In genomic region chr5:151038292-151038745, GRCh38 we compare ENCODE assay signal across 11 cellular contexts. TPM values are rescaled to one million over a fixed set of nuclear protein-coding genes. Genes with fewer than 3 reads are reported as not detected.
A peak's percentile ranks its signal among the peaks of the same experiment; 100 is the strongest.
DNase-seq lines count a peak whose midpoint lies in the region; ATAC-seq and TF ChIP-seq lines count a peak whose summit lies in the region.
"Had no signal": no experiment of that assay in that cellular context is flagged by ENCODE, and none has a peak within 500 bp of the region (broad histone marks: within the 10 kb centered on the region; RNA-seq: fewer than 3 reads in every experiment).

No MANE protein-coding gene starts in this region.

- CTCF ChIA-PET in PC-3 (lab: Charles Lee) = interaction anchor here (0.5 kb wide), 1 partner anchor 36 kb away, joined by 3 read pairs; no protein-coding TSS in a partner anchor

- H3K4me2 ChIP-seq in PC-3 (ENCODE audit: low read length) = no peak overlapping the region

- H3K27me3 ChIP-seq in PC-3 (ENCODE audit: low read length) = no peaks in the 10 kb centered on the region
- H3K27me3 ChIP-seq in breast epithelium = no peaks in the 10 kb centered on the region
- no peaks in the 10 kb centered on the region for H3K27me3 ChIP-seq in lung (ENCODE audit: control insufficient read depth, insufficient read depth)
- no peaks in the 10 kb centered on the region for H3K27me3 ChIP-seq in stomach

- intact Hi-C loops in PC-3 (cut with micrococcal nuclease) (no loop called here), breast epithelium (cut with DNase I; ENCODE audit: low total_unique reads) (no loop called here), stomach (cut with DNase I; ENCODE audit: low total_unique reads) (no loop called here)

- no peak for ATAC-seq in PC-3
- no peak for ATAC-seq in lung (ENCODE audit: insufficient read depth, low FRiP score)
- no peak for ATAC-seq in HG02870 (IDR thresholded peaks at IDR 0.05; ENCODE audit: unreplicated experiment)
- ATAC-seq: CD8-positive, alpha-beta T cell; effector memory CD8-positive, alpha-beta T cell; naive thymus-derived CD4-positive, alpha-beta T cell had no signal

- H2AFZ ChIP-seq in PC-3 (ENCODE audit: low read length) = no peak overlapping the region

- H3K9me2 ChIP-seq in PC-3 (replicated peaks; ENCODE audit: low read length) = no peaks in the 10 kb centered on the region

- WGBS in lung, 2 donors = 67 to 89% methylated on average over 10 of the region's 10 CpGs
- WGBS in stomach, 5 donors = 64 to 75% (median 71%) methylated on average over 10 of the region's 10 CpGs

- TF ChIP-seq EP300 in stomach (IDR thresholded peaks at IDR 0.05) = no peak

- BruUV-seq in PC-3 (replicated peaks; lab: Mats Ljungman, UMichigan) = no TSS peak

- no peak for DNase-seq in PC-3
- no peak for DNase-seq in breast epithelium (ENCODE audit: low spot score in 2 of 2)
- DNase-seq in lung (ENCODE audit: low spot score) = no peak
- no peak for DNase-seq in stomach
- DNase-seq in SKM-1 (lab: John Stamatoyannopoulos, UW; ENCODE audit: unreplicated experiment) = no peak
- DNase-seq in COLO668 (lab: John Stamatoyannopoulos, UW; ENCODE audit: unreplicated experiment) = no peak
- DNase-seq: activated B cell treated with CpG ODN at 0.5 μM for 24 hours; CD8-positive, alpha-beta T cell; effector memory CD8-positive, alpha-beta T cell; naive thymus-derived CD4-positive, alpha-beta T cell had no signal

- peak overlapping the region; percentile 19 for H3K27ac ChIP-seq in PC-3 (ENCODE audit: low read length)
- H3K27ac ChIP-seq in breast epithelium = peak overlapping the region; percentile 72 to 83
- H3K27ac ChIP-seq in lung (ENCODE audit: low read depth in 1 of 2, low read length in 1 of 2) = peak overlapping the region; percentile 82 to 92
- peak overlapping the region; percentile 34 to 76 (median 73) for H3K27ac ChIP-seq in stomach

- no peaks in the 10 kb centered on the region for H4K20me1 ChIP-seq in PC-3 (ENCODE audit: low read length)

- peaks cover 64% of the 10 kb centered on the region for H3K36me3 ChIP-seq in PC-3 (ENCODE audit: low read depth, low read length)
- H3K36me3 ChIP-seq in breast epithelium = peaks cover 8% of the 10 kb centered on the region
- peaks cover 7 to 67% of the 10 kb centered on the region in 2 donors for H3K36me3 ChIP-seq in lung (ENCODE audit: control insufficient read depth in 2 of 2, insufficient read depth in 2 of 2, low read length in 2 of 2)
- H3K36me3 ChIP-seq in stomach = peaks cover 71 to 100% (median 99%) of the 10 kb centered on the region in 4 donors

- no peak overlapping the region for H3K9ac ChIP-seq in PC-3 (ENCODE audit: low read length)

- TF ChIP-seq POLR2A in breast epithelium (IDR thresholded peaks at IDR 0.05) (no peak), stomach (IDR thresholded peaks at IDR 0.05) (no peak)

- no peaks in the 10 kb centered on the region for H3F3A ChIP-seq in PC-3 (ENCODE audit: low read length, unreplicated experiment)

- no peak for TF ChIP-seq CTCF in PC-3 (conservative IDR thresholded peaks at IDR 0.05; ENCODE audit: low read depth, low read length)
- TF ChIP-seq CTCF in breast epithelium (IDR thresholded peaks at IDR 0.05) = no peak
- TF ChIP-seq CTCF in lung (IDR thresholded peaks at IDR 0.05; ENCODE audit: control extremely low read depth, extremely low read depth) = no peak
- TF ChIP-seq CTCF in stomach (IDR thresholded peaks at IDR 0.05) = no peak

- POLR2A ChIA-PET in PC-3 (lab: Charles Lee; ENCODE audit: unreplicated experiment) = no interaction called here

- H3K4me1 ChIP-seq in PC-3 (ENCODE audit: insufficient read depth, low read length) (peaks cover 50% of the 10 kb centered on the region), breast epithelium (no peaks in the 10 kb centered on the region), lung (ENCODE audit: control insufficient read depth in 2 of 2, insufficient read depth in 2 of 2, low read length in 2 of 2) (peaks cover 0 to 23% of the 10 kb centered on the region in 2 donors), stomach (peaks cover 13 to 39% (median 16%) of the 10 kb centered on the region in 4 donors)

- no peak overlapping the region for H3K4me3 ChIP-seq in PC-3 (ENCODE audit: low read length)
- H3K4me3 ChIP-seq in breast epithelium = no peak overlapping the region
- no peak overlapping the region for H3K4me3 ChIP-seq in lung
- no peak overlapping the region for H3K4me3 ChIP-seq in stomach

- no peaks in the 10 kb centered on the region for H3K79me2 ChIP-seq in PC-3 (ENCODE audit: low read length)

- H3K9me3 ChIP-seq in PC-3 (ENCODE audit: low read length) (no peaks in the 10 kb centered on the region), breast epithelium (no peaks in the 10 kb centered on the region), lung (ENCODE audit: control insufficient read depth in 2 of 2, insufficient read depth in 1 of 2, low read length in 1 of 2) (no peaks in the 10 kb centered on the region), stomach (no peaks in the 10 kb centered on the region)

RNA-seq across cellular contexts. Expression of gene GPX3, which starts 17.9 kb away (rescaled TPM):
- total RNA-seq in PC-3 (2014; rRNA removed) (not detected in 2 replicates), breast epithelium (1,000 to 10,000 TPM; 1,215 to 5,290 (median 2,830) TPM), lung (100 to 1,000 TPM in 1 of 2 donors, 10 to 100 TPM in 1; 99.0 to 586 TPM), stomach (100 to 1,000 TPM in 4 of 5 donors, 10 to 100 TPM in 1; 70.5 to 828 (median 245) TPM)
- polyA plus RNA-seq in lung (1,000 to 10,000 TPM; 1,067 to 1,457 TPM), stomach (100 to 1,000 TPM; 232 to 715 (median 360) TPM)
- total RNA-seq: CD8-positive, alpha-beta T cell had no signal

RNA-seq across cellular contexts. Expression of gene TNIP1, which starts 42.5 kb away (rescaled TPM):
- total RNA-seq in PC-3 (2014; rRNA removed) (90.0 and 139 TPM in 2 replicates), breast epithelium (100 to 1,000 TPM in 1 of 3 donors, 10 to 100 TPM in 2; 65.3 to 221 (median 91.8) TPM), lung (100 to 1,000 TPM; 116 to 142 TPM), stomach (100 to 1,000 TPM in 3 of 5 donors, 10 to 100 TPM in 2; 67.4 to 136 (median 118) TPM)
- polyA plus RNA-seq in lung (100 to 1,000 TPM in 1 of 2 donors, 10 to 100 TPM in 1; 81.5 to 308 TPM), stomach (100 to 1,000 TPM in 1 of 3 donors, 10 to 100 TPM in 2; 45.1 to 122 (median 90.8) TPM)

Comparison
In these comparisons a context has a peak if more than half of its experiments do, and no peak if none do; other contexts are left out.
1. H3K27ac ChIP-seq: peak in every context shown above with its lines; median percentile 87 in lung; 78 in breast epithelium; 73 in stomach; 19 in PC-3.
2. RNA of gene GPX3, which starts 17.9 kb away (total RNA-seq): 1,215 to 5,290 TPM in breast epithelium, 99.0 to 586 TPM in lung and 70.5 to 828 TPM in stomach; not detected in PC-3; every median in the first group is over 10 times any median in the second.